In genomic region chr17:18181358-18181757, GRCh38 we compare ENCODE assay signal across 10 cellular contexts. TPM values are rescaled to one million over a fixed set of nuclear protein-coding genes. Genes with fewer than 3 reads are reported as not detected.
A peak's percentile ranks its signal among the peaks of the same experiment; 100 is the strongest.
DNase-seq lines count a peak whose midpoint lies in the region; ATAC-seq, FAIRE-seq and TF ChIP-seq lines count a peak whose summit lies in the region.
"Had no signal": no experiment of that assay in that cellular context is flagged by ENCODE, and none has a peak within 500 bp of the region (broad histone marks: within the 10 kb centered on the region; RNA-seq: fewer than 3 reads in every experiment).

No MANE protein-coding gene starts in this region.

- peak overlapping the region; percentile 92 for H3K4me3 Mint-ChIP-seq in CD4-positive, alpha-beta T cell
- H3K4me3 Mint-ChIP-seq in T-helper 2 cell treated with Interferon-gamma antibody and Interleukin-4, amounts not matched to agents 5 μg/mL and 100 μg/mL, for 36 hours, result peak overlapping the region; percentile 95

- H3K27ac Mint-ChIP-seq in CD4-positive, alpha-beta T cell, result peak overlapping the region; percentile 97
- H3K27ac Mint-ChIP-seq in T-helper 2 cell treated with Interferon-gamma antibody and Interleukin-4, amounts not matched to agents 5 μg/mL and 100 μg/mL, for 36 hours, result peak overlapping the region; percentile 98

- peaks cover 21% of the 10 kb centered on the region for H3K36me3 Mint-ChIP-seq in CD4-positive, alpha-beta T cell (ENCODE audit: low read depth)
- H3K36me3 Mint-ChIP-seq in T-helper 2 cell treated with Interferon-gamma antibody and Interleukin-4, amounts not matched to agents 5 μg/mL and 100 μg/mL, for 36 hours (ENCODE audit: low read depth), result peaks cover 15% of the 10 kb centered on the region

- no peak for DNase-seq in CD4-positive, alpha-beta T cell
- peak; percentile 79 for DNase-seq in T-helper 2 cell treated with Interferon-gamma antibody and Interleukin-4, amounts not matched to agents 5 μg/mL and 100 μg/mL, for 36 hours (ENCODE audit: low spot score)
- DNase-seq in cardiac fibroblast (ENCODE audit: low read depth in 2 of 2), result peak; percentile 49 to 52
- no peak for DNase-seq in small intestine
- DNase-seq in NCI-H1417 treated with DMSO at 0.1 percent for 48 hours (lab: John Stamatoyannopoulos, UW), result no peak
- DNase-seq: brain microvascular endothelial cell, SHP77 treated with DMSO at 0.1 percent for 48 hours had no signal

- H3K36me3 ChIP-seq in skeletal muscle tissue (ENCODE audit: control insufficient read depth in 3 of 3, insufficient read depth in 3 of 3, low read length in 3 of 3), result peaks cover 0 to 9% (median 3%) of the 10 kb centered on the region in 3 donors
- H3K36me3 ChIP-seq in small intestine (ENCODE audit: control insufficient read depth in 2 of 2, insufficient read depth in 2 of 2, low read length in 2 of 2), result no peaks in the 10 kb centered on the region
- H3K36me3 ChIP-seq: brain microvascular endothelial cell had no signal

- H3K4me3 ChIP-seq in cardiac fibroblast (replicated peaks in 1 of 2; ENCODE audit: low read depth in 2 of 2, low read length in 2 of 2) (no peak overlapping the region), skeletal muscle tissue (ENCODE audit: low read length in 3 of 3) (no peak overlapping the region), small intestine (ENCODE audit: low read depth in 1 of 2, low read length in 2 of 2) (no peak overlapping the region)

- H3K9ac ChIP-seq in skeletal muscle tissue (ENCODE audit: low read depth in 1 of 3, low read length in 3 of 3), result peak overlapping the region in 1 of 3 donors; percentile 23

- no peak for ATAC-seq in CD4-positive, alpha-beta T cell (ENCODE audit: poor library complexity)
- no peak for ATAC-seq in GM18502 (IDR thresholded peaks at IDR 0.05; ENCODE audit: poor library complexity, unreplicated experiment)
- no peak for ATAC-seq in HG02642 (IDR thresholded peaks at IDR 0.05; ENCODE audit: poor library complexity, unreplicated experiment)

- no peaks in the 10 kb centered on the region for H3K27me3 ChIP-seq in CD4-positive, alpha-beta T cell (ENCODE audit: control insufficient read depth, insufficient read depth, low read length)
- no peaks in the 10 kb centered on the region for H3K27me3 ChIP-seq in skeletal muscle tissue (ENCODE audit: control insufficient read depth in 3 of 3, insufficient read depth in 3 of 3, low read length in 3 of 3)
- no peaks in the 10 kb centered on the region for H3K27me3 ChIP-seq in small intestine (ENCODE audit: control insufficient read depth in 2 of 2, insufficient read depth in 2 of 2, low read length in 2 of 2)
- H3K27me3 ChIP-seq: brain microvascular endothelial cell had no signal

- intact Hi-C loops in CD4-positive, alpha-beta T cell (cut with DNase I, micrococcal nuclease), result loop anchor here (5.0 to 10.0 kb wide), 3 partner anchors 36 to 897 kb away; partner anchors contain the start of genes COPS3 (in 1 of the 2) and PEMT (in 1 of the 2)

- peaks cover 38% of the 10 kb centered on the region for H3K4me1 Mint-ChIP-seq in CD4-positive, alpha-beta T cell (ENCODE audit: low read depth)
- peaks cover 27% of the 10 kb centered on the region for H3K4me1 Mint-ChIP-seq in T-helper 2 cell treated with Interferon-gamma antibody and Interleukin-4, amounts not matched to agents 5 μg/mL and 100 μg/mL, for 36 hours (ENCODE audit: low read depth)

- FAIRE-seq in small intestine (lab: Jason Lieb, UNC), result no peak

- H3K27me3 Mint-ChIP-seq in CD4-positive, alpha-beta T cell, result no peaks in the 10 kb centered on the region
- no peaks in the 10 kb centered on the region for H3K27me3 Mint-ChIP-seq in T-helper 2 cell treated with Interferon-gamma antibody and Interleukin-4, amounts not matched to agents 5 μg/mL and 100 μg/mL, for 36 hours (ENCODE audit: low read depth)

- no peak for TF ChIP-seq CTCF in CD4-positive, alpha-beta T cell (IDR thresholded peaks at IDR 0.05)
- TF ChIP-seq CTCF in cardiac fibroblast (IDR thresholded peaks at IDR 0.05; ENCODE audit: low read depth, low read length), result no peak

- no peaks in the 10 kb centered on the region for H3K9me3 ChIP-seq in CD4-positive, alpha-beta T cell (ENCODE audit: control insufficient read depth, low read length)
- H3K9me3 ChIP-seq in skeletal muscle tissue (ENCODE audit: control insufficient read depth in 3 of 3, low read length in 3 of 3) (no peaks in the 10 kb centered on the region), small intestine (ENCODE audit: control insufficient read depth, low read depth) (no peaks in the 10 kb centered on the region)

- POLR2A ChIA-PET in CD4-positive, alpha-beta T cell (lab: Charles Lee), result no interaction called here

- no peaks in the 10 kb centered on the region for H3K9me3 Mint-ChIP-seq in CD4-positive, alpha-beta T cell
- H3K9me3 Mint-ChIP-seq in T-helper 2 cell treated with Interferon-gamma antibody and Interleukin-4, amounts not matched to agents 5 μg/mL and 100 μg/mL, for 36 hours, result no peaks in the 10 kb centered on the region

- 72 to 88% (median 77%) methylated on average over 5 of the region's 5 CpGs for WGBS in small intestine, 3 donors

- H3K4me1 ChIP-seq in skeletal muscle tissue (ENCODE audit: control insufficient read depth in 3 of 3, insufficient read depth in 3 of 3, low read length in 3 of 3), result peaks cover 25 to 30% (median 26%) of the 10 kb centered on the region in 3 donors
- H3K4me1 ChIP-seq in small intestine (ENCODE audit: control insufficient read depth in 2 of 2, insufficient read depth in 1 of 2, low read depth in 1 of 2, low read length in 1 of 2), result peaks cover 3 to 9% of the 10 kb centered on the region in 2 donors

- CTCF ChIA-PET in CD4-positive, alpha-beta T cell (lab: Charles Lee), result no interaction called here

- H3K27ac ChIP-seq in CD4-positive, alpha-beta T cell (ENCODE audit: low read depth, low read length), result no peak overlapping the region
- H3K27ac ChIP-seq in skeletal muscle tissue (ENCODE audit: low read depth, low read length), result peak overlapping the region; percentile 99
- peak overlapping the region in 1 of 2 donors; percentile 96 for H3K27ac ChIP-seq in small intestine (ENCODE audit: low read depth in 1 of 2, low read length in 1 of 2)
- H3K27ac ChIP-seq: brain microvascular endothelial cell had no signal

RNA-seq across cellular contexts. Expression of gene ALKBH5, which starts 2.3 kb away (rescaled TPM):
- total RNA-seq in CD4-positive, alpha-beta T cell, result 100 to 1,000 TPM; 117 to 119 TPM
- 77.8 TPM for total RNA-seq in skeletal muscle tissue
- 10 to 100 TPM; 36.2 to 42.8 (median 38.4) TPM for polyA plus RNA-seq in small intestine

RNA-seq across cellular contexts. Expression of gene LLGL1, which starts 44.1 kb away (rescaled TPM):
- 10 to 100 TPM; 10.8 to 11.6 TPM for total RNA-seq in CD4-positive, alpha-beta T cell
- 15.1 TPM for total RNA-seq in skeletal muscle tissue
- polyA plus RNA-seq in small intestine, result 1 to 10 TPM; 2.5 to 9.4 (median 3.0) TPM

Comparison
In these comparisons a context has a peak if more than half of its experiments do, and no peak if none do; other contexts are left out.
1. DNase-seq: peak in T-helper 2 cell treated with Interferon-gamma antibody and Interleukin-4, amounts not matched to agents 5 μg/mL and 100 μg/mL, for 36 hours (single experiment) and cardiac fibroblast (2 of 2); none in CD4-positive, alpha-beta T cell (0 of 10), small intestine (single experiment) and NCI-H1417 treated with DMSO at 0.1 percent for 48 hours (single experiment).